In the genomic region with DNA sequence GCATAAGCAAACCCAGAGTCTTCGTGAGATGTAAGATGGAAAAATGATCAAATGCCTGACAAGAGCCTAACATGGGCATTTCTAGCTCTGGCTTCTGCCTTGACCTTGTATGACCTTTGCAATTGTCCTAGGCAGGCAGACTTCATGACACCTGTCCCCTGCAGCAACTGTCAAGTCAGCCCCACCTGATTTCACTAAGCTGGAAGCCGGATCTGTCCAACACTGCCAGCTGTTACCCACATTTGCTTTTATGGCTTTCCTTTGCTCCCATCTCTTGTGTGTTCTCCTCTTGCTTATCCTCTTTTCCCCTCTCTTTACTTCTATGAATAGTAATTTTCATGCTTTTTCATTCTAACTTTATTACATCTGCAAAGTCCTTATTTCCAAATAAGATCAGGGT, we compare ENCODE assay signal across 17 cellular contexts.
DNase-seq lines count a peak whose midpoint lies in the region; TF ChIP-seq lines count a peak whose summit lies in the region.
"Had no signal": no experiment of that assay in that cellular context is flagged by ENCODE, and none has a peak within 500 bp of the region (broad histone marks: within the 10 kb centered on the region; RNA-seq: fewer than 3 reads in every experiment).

No MANE protein-coding gene starts in this region.

- H3K4me1 ChIP-seq in HEK293 (ENCODE audit: control insufficient read depth, insufficient read depth, low read length) (no peaks in the 10 kb centered on the region), HAP-1 (no peaks in the 10 kb centered on the region)
- H3K4me1 ChIP-seq: A549 had no signal

- in situ Hi-C loops in HAP-1 (cut with MboI; ENCODE audit: low sequenced_read_pairs) = no loop called here

- CTCF ChIA-PET in HEK293 (lab: Yijun Ruan, JAX) = no interaction called here
- CTCF ChIA-PET in HEK293T (lab: Yijun Ruan, JAX) = no interaction called here

- H3K36me3 ChIP-seq in HEK293 (ENCODE audit: control insufficient read depth in 2 of 2, insufficient read depth in 1 of 2, low read length in 2 of 2) (no peaks in the 10 kb centered on the region), WERI-Rb-1 (no peaks in the 10 kb centered on the region), HAP-1 (replicated peaks) (no peaks in the 10 kb centered on the region)

- H3K27me3 ChIP-seq in WERI-Rb-1 (ENCODE audit: insufficient read depth, low read depth, severe bottlenecking) (no peaks in the 10 kb centered on the region), HAP-1 (ENCODE audit: low read depth) (no peaks in the 10 kb centered on the region)

- POLR2A ChIA-PET in HEK293 (lab: Yijun Ruan, JAX) = no interaction called here
- POLR2A ChIA-PET in HEK293T (lab: Yijun Ruan, JAX) = no interaction called here

- DNase-seq in HEK293T (ENCODE audit: extremely low spot score) = no peak
- peak; percentile 77 to 95 for DNase-seq in NCI-H524 (lab: John Stamatoyannopoulos, UW)
- peak; percentile 67 for DNase-seq in WERI-Rb-1
- DNase-seq in stimulated activated CD4-positive, alpha-beta T cell treated with anti-CD3 and anti-CD28 coated beads, Interleukin-4, amount 100 ng/mL, for 4 hours = no peak
- no peak for DNase-seq in dedifferentiated amniotic fluid mesenchymal stem cell (ENCODE audit: extremely low spot score)
- DNase-seq in HAP-1 (ENCODE audit: low spot score in 2 of 2) = no peak
- DNase-seq in AG20443 (ENCODE audit: low spot score) = no peak
- DNase-seq: CD8-positive, alpha-beta T cell; COR-L47; DMS79; GM23248; HFFc6; KBM-7 had no signal

- H3K27ac ChIP-seq in HEK293 (ENCODE audit: extremely low read depth, low read depth, low read length) (no peak overlapping the region), WERI-Rb-1 (peak overlapping the region; percentile 65)
- H3K27ac ChIP-seq: A549, GM23248, HL-60 had no signal

- no peaks in the 10 kb centered on the region for H3K9me3 ChIP-seq in HEK293 (ENCODE audit: control insufficient read depth, insufficient read depth, low read depth, low read length)
- no peaks in the 10 kb centered on the region for H3K9me3 ChIP-seq in WERI-Rb-1 (ENCODE audit: severe bottlenecking)
- no peaks in the 10 kb centered on the region for H3K9me3 ChIP-seq in HAP-1
- H3K9me3 ChIP-seq: A549 had no signal

- H3K4me3 ChIP-seq in HEK293 (ENCODE audit: low read depth, low read length) (no peak overlapping the region), WERI-Rb-1 (ENCODE audit: low read depth, low read length) (no peak overlapping the region), HAP-1 (no peak overlapping the region)
- H3K4me3 ChIP-seq: A549, GM12878, GM23248 had no signal

- TF ChIP-seq CTCF in HEK293 (tag by site-specific recombination; IDR thresholded peaks at IDR 0.05) = no peak
- no peak for TF ChIP-seq CTCF in WERI-Rb-1 (IDR thresholded peaks at IDR 0.05; ENCODE audit: low read depth, low read length)

TF ChIP-seq in HEK293, 187 proteins besides CTCF, POLR2A, EP300 and RAD21:
- TF ChIP-seq, protein P1, sequence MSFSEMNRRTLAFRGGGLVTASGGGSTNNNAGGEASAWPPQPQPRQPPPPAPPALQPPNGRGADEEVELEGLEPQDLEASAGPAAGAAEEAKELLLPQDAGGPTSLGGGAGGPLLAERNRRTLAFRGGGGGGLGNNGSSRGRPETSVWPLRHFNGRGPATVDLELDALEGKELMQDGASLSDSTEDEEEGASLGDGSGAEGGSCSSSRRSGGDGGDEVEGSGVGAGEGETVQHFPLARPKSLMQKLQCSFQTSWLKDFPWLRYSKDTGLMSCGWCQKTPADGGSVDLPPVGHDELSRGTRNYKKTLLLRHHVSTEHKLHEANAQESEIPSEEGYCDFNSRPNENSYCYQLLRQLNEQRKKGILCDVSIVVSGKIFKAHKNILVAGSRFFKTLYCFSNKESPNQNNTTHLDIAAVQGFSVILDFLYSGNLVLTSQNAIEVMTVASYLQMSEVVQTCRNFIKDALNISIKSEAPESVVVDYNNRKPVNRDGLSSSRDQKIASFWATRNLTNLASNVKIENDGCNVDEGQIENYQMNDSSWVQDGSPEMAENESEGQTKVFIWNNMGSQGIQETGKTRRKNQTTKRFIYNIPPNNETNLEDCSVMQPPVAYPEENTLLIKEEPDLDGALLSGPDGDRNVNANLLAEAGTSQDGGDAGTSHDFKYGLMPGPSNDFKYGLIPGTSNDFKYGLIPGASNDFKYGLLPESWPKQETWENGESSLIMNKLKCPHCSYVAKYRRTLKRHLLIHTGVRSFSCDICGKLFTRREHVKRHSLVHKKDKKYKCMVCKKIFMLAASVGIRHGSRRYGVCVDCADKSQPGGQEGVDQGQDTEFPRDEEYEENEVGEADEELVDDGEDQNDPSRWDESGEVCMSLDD (tag by site-specific recombination; IDR thresholded peaks at IDR 0.05) = no peak
- TF ChIP-seq, protein P2, sequence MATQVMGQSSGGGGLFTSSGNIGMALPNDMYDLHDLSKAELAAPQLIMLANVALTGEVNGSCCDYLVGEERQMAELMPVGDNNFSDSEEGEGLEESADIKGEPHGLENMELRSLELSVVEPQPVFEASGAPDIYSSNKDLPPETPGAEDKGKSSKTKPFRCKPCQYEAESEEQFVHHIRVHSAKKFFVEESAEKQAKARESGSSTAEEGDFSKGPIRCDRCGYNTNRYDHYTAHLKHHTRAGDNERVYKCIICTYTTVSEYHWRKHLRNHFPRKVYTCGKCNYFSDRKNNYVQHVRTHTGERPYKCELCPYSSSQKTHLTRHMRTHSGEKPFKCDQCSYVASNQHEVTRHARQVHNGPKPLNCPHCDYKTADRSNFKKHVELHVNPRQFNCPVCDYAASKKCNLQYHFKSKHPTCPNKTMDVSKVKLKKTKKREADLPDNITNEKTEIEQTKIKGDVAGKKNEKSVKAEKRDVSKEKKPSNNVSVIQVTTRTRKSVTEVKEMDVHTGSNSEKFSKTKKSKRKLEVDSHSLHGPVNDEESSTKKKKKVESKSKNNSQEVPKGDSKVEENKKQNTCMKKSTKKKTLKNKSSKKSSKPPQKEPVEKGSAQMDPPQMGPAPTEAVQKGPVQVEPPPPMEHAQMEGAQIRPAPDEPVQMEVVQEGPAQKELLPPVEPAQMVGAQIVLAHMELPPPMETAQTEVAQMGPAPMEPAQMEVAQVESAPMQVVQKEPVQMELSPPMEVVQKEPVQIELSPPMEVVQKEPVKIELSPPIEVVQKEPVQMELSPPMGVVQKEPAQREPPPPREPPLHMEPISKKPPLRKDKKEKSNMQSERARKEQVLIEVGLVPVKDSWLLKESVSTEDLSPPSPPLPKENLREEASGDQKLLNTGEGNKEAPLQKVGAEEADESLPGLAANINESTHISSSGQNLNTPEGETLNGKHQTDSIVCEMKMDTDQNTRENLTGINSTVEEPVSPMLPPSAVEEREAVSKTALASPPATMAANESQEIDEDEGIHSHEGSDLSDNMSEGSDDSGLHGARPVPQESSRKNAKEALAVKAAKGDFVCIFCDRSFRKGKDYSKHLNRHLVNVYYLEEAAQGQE (tag by site-specific recombination; IDR thresholded peaks at IDR 0.05) = peak; percentile 63; the same call in 1 of the 2 replicates

TF ChIP-seq in HEK293T, 16 proteins besides CTCF, POLR2A, EP300 and RAD21:
- 0 out of 2 replicates have a peak, but pooled peaks have one; percentile 12 for TF ChIP-seq TARDBP (IDR thresholded peaks at IDR 0.05)
- no peak for TF ChIP-seq HDGF (IDR thresholded peaks at IDR 0.05; ENCODE audit: borderline replicate concordance)
TF ChIP-seq in HEK293T: peak in this region for 1.

Comparison
In these comparisons a context has a peak if more than half of its experiments do, and no peak if none do; other contexts are left out.
1. DNase-seq: peak in NCI-H524 (2 of 2) and WERI-Rb-1 (single experiment); none in HEK293T (single experiment), stimulated activated CD4-positive, alpha-beta T cell treated with anti-CD3 and anti-CD28 coated beads, Interleukin-4, amount 100 ng/mL, for 4 hours (0 of 2), dedifferentiated amniotic fluid mesenchymal stem cell (single experiment), HAP-1 (0 of 2) and AG20443 (single experiment).